33 cellular contexts compared by ENCODE assay signal in genomic region chr13:28730762-28731161, GRCh38.
"Had no signal": no experiment of that assay in that cellular context is flagged by ENCODE, and none has a peak within 500 bp of the region (broad histone marks: within the 10 kb centered on the region; RNA-seq: fewer than 3 reads in every experiment).

No MANE protein-coding gene starts in this region.

- H3K27me3 ChIP-seq: adrenal gland, ascending aorta, body of pancreas, brain microvascular endothelial cell, breast epithelium, cardiac muscle cell had no signal

- H3K4me3 ChIP-seq: adrenal gland, ascending aorta, body of pancreas, breast epithelium, cardiac muscle cell had no signal

- H3K4me1 ChIP-seq: ascending aorta, body of pancreas, breast epithelium had no signal

- H3K9me3 ChIP-seq: adrenal gland, ascending aorta, body of pancreas, breast epithelium had no signal

- FAIRE-seq: astrocyte, bronchial epithelial cell had no signal

- ATAC-seq: activated naive CD4-positive, alpha-beta T cell treated with anti-CD3 and anti-CD28 coated beads, Interleukin-2, amount 50 U/mL, for 72 hours; activated naive CD8-positive, alpha-beta T cell treated with anti-CD3 and anti-CD28 coated beads, Interleukin-2, amount 50 U/mL, for 24 hours; activated T-cell treated with anti-CD3 and anti-CD28 coated beads, Interleukin-2, amount 50 U/mL, for 4 hours; activated T-cell treated with anti-CD3 and anti-CD28 coated beads, Interleukin-2, amount 50 U/mL, for 72 hours; activated T-helper 17 cell treated with anti-CD3 and anti-CD28 coated beads, Interleukin-2, amount 50 U/mL, for 72 hours; body of pancreas had no signal

- H3K27ac ChIP-seq: adrenal gland, ascending aorta, body of pancreas, brain microvascular endothelial cell, breast epithelium, cardiac muscle cell had no signal

- DNase-seq: activated effector memory CD4-positive, alpha-beta T cell treated with anti-CD3 and anti-CD28 coated beads, Interleukin-2, amount 50 U/mL, for 16 hours; activated effector memory CD4-positive, alpha-beta T cell treated with Interleukin-2 at 50 U/mL for 16 hours; activated gamma-delta T cell; activated gamma-delta T cell treated with Interleukin-2 at 50 U/mL for 16 hours; activated naive CD4-positive, alpha-beta T cell; activated naive CD4-positive, alpha-beta T cell treated with anti-CD3 and anti-CD28 coated beads for 36 hours; activated naive CD4-positive, alpha-beta T cell treated with anti-CD3 and anti-CD28 coated beads, Interleukin-2, amount 10 ng/mL, durations not matched to agents 7 days and 5 days; activated naive CD4-positive, alpha-beta T cell treated with anti-CD3 and anti-CD28 coated beads, Interleukin-2, amount 50 U/mL, for 16 hours; activated naive CD4-positive, alpha-beta T cell treated with Interleukin-2 at 50 U/mL for 16 hours; activated naive CD8-positive, alpha-beta T cell treated with anti-CD3 and anti-CD28 coated beads for 36 hours; activated naive CD8-positive, alpha-beta T cell treated with anti-CD3 and anti-CD28 coated beads, Interleukin-2, amount 10 ng/mL, durations not matched to agents 7 days and 5 days; activated naive CD8-positive, alpha-beta T cell treated with anti-CD3 and anti-CD28 coated beads, Interleukin-2, amount 50 U/mL, for 24 hours; activated T-cell treated with anti-CD3 and anti-CD28 coated beads, Interleukin-2, amount 50 U/mL, for 24 hours; activated T-cell treated with anti-CD3 and anti-CD28 coated beads, Interleukin-2, amount 50 U/mL, for 4 hours; activated T-cell treated with anti-CD3 and anti-CD28 coated beads, Interleukin-2, amount 50 U/mL, for 48 hours; activated T-cell treated with anti-CD3 and anti-CD28 coated beads, Interleukin-2, amount 50 U/mL, for 72 hours; adrenal gland; amniotic stem cell; amygdala; anterior cingulate cortex; aorta; body of pancreas; brain microvascular endothelial cell; caudate nucleus; central memory CD4-positive, alpha-beta T cell; cerebellar nuclear complex had no signal

- H3K36me3 ChIP-seq: adrenal gland, ascending aorta, brain microvascular endothelial cell, breast epithelium, cardiac muscle cell had no signal
